In genomic region chr16:754208-755097, GRCh38 we compare ENCODE assay signal across 19 cellular contexts. TPM values are rescaled to one million over a fixed set of nuclear protein-coding genes. Genes with fewer than 3 reads are reported as not detected.
DNase-seq lines count a peak whose midpoint lies in the region; ATAC-seq and TF ChIP-seq lines count a peak whose summit lies in the region.
"Had no signal": no experiment of that assay in that cellular context is flagged by ENCODE, and none has a peak within 500 bp of the region (broad histone marks: within the 10 kb centered on the region; RNA-seq: fewer than 3 reads in every experiment).

No MANE protein-coding gene starts in this region.

- H3K36me3 ChIP-seq in right atrium auricular region (no peaks in the 10 kb centered on the region), left lung (no peaks in the 10 kb centered on the region), gastroesophageal sphincter (no peaks in the 10 kb centered on the region), ovary (no peaks in the 10 kb centered on the region)
- H3K36me3 ChIP-seq: colonic mucosa, WERI-Rb-1 had no signal

- WGBS in gastroesophageal sphincter (ENCODE audit: low coverage in 1 of 2), 2 donors, result 61 to 66% methylated on average over 11 of the region's 24 CpGs
- WGBS in ovary, 3 donors, result 70 to 81% (median 72%) methylated on average over 24 of the region's 24 CpGs

- no peaks in the 10 kb centered on the region for H3K9me3 ChIP-seq in right atrium auricular region
- H3K9me3 ChIP-seq in left lung, result no peaks in the 10 kb centered on the region
- H3K9me3 ChIP-seq in gastroesophageal sphincter, result no peaks in the 10 kb centered on the region
- peaks cover 0 to 4% of the 10 kb centered on the region in 2 donors for H3K9me3 ChIP-seq in ovary
- H3K9me3 ChIP-seq: A549, colonic mucosa had no signal

- H3K27ac ChIP-seq in right atrium auricular region (no peak overlapping the region), left lung (peak overlapping the region in 1 of 2 donors; percentile 30), gastroesophageal sphincter (no peak overlapping the region), ovary (no peak overlapping the region)
- H3K27ac ChIP-seq: A549, colonic mucosa, WERI-Rb-1 had no signal

- ATAC-seq in Right ventricle myocardium superior (ENCODE audit: poor library complexity) (peak; percentile 36), left lung (peak; percentile 15), gastroesophageal sphincter (no peak)
- ATAC-seq: A549, Panc1 had no signal

- DNase-seq in Right ventricle myocardium superior (no peak), right atrium auricular region (ENCODE audit: low spot score) (no peak), OCI-M1 (lab: John Stamatoyannopoulos, UW) (peak; percentile 76), left lung (no peak), NCI-H187 (lab: John Stamatoyannopoulos, UW) (no peak), ovary (no peak)
- no peak for DNase-seq in activated naive CD4-positive, alpha-beta T cell treated with Interleukin-2 at 50 U/mL for 16 hours
- DNase-seq: activated CD8-positive, alpha-beta memory T cell treated with anti-CD3 and anti-CD28 coated beads, Interleukin-2, amount 50 U/mL, for 4 hours; colonic mucosa; DMS 273 treated with DMSO at 0.1 percent for 48 hours; HCEC 1CT; left cardiac atrium; stimulated activated CD4-positive, alpha-beta T cell treated with anti-CD3 and anti-CD28 coated beads, Interleukin-12 subunit alpha, Interleukin-12 subunit beta, amount 100 ng/mL, for 4 hours; stimulated activated CD8-positive, alpha-beta memory T cell treated with anti-CD3 and anti-CD28 coated beads, Interleukin-4, amount 100 ng/mL, for 48 hours; SW 1271; WERI-Rb-1 had no signal

- H3K4me3 ChIP-seq in right atrium auricular region (no peak overlapping the region), left lung (no peak overlapping the region), gastroesophageal sphincter (no peak overlapping the region), ovary (no peak overlapping the region)
- H3K4me3 ChIP-seq: A549, colonic mucosa had no signal

- H3K4me1 ChIP-seq in right atrium auricular region (no peaks in the 10 kb centered on the region), left lung (peaks cover 0 to 14% of the 10 kb centered on the region in 2 donors), gastroesophageal sphincter (no peaks in the 10 kb centered on the region), ovary (ENCODE audit: insufficient read depth) (no peaks in the 10 kb centered on the region)
- H3K4me1 ChIP-seq: A549, colonic mucosa had no signal

- no peak for TF ChIP-seq EP300 in gastroesophageal sphincter (IDR thresholded peaks at IDR 0.05)
- no peak for TF ChIP-seq EP300 in ovary (IDR thresholded peaks at IDR 0.05)

- TF ChIP-seq POLR2A in gastroesophageal sphincter (IDR thresholded peaks at IDR 0.05) (no peak), ovary (IDR thresholded peaks at IDR 0.05) (no peak)

- no peak for TF ChIP-seq CTCF in right atrium auricular region (IDR thresholded peaks at IDR 0.05)
- no peak for TF ChIP-seq CTCF in left lung (IDR thresholded peaks at IDR 0.05)
- TF ChIP-seq CTCF in gastroesophageal sphincter (IDR thresholded peaks at IDR 0.05), result no peak
- TF ChIP-seq CTCF in ovary (IDR thresholded peaks at IDR 0.05), result no peak

- intact Hi-C loops in Right ventricle myocardium superior (cut with DNase I) (no loop called here), left lung (cut with DNase I) (no loop called here), ovary (cut with DNase I) (no loop called here)

- H3K27me3 ChIP-seq in right atrium auricular region (no peaks in the 10 kb centered on the region), left lung (peaks cover 0 to 28% of the 10 kb centered on the region in 2 donors), gastroesophageal sphincter (peaks cover 54% of the 10 kb centered on the region), ovary (no peaks in the 10 kb centered on the region)

RNA-seq across cellular contexts. Expression of gene MSLN, which starts 6.1 kb away (rescaled TPM):
- 1.0 TPM for total RNA-seq in Right ventricle myocardium superior
- 10 to 100 TPM; 44.8 to 94.6 TPM for total RNA-seq in right atrium auricular region
- total RNA-seq in left lung, result 100 to 1,000 TPM in 1 of 2 donors, 10 to 100 TPM in 1; 55.5 to 464 TPM
- total RNA-seq in gastroesophageal sphincter, result 1 to 10 TPM in 1 of 4 donors, under 1 TPM in 1, not detected in 2; 0.73 to 7.2 TPM
- total RNA-seq in ovary, result 100 to 1,000 TPM in 1 of 7 donors, 10 to 100 TPM in 3, 1 to 10 TPM in 2, under 1 TPM in 1; 0.40 to 314 (median 13.6) TPM
- polyA plus RNA-seq in ovary, result 1 to 10 TPM; 1.5 to 1.9 TPM

RNA-seq across cellular contexts. Expression of gene CIAO3, which starts 13.7 kb away (rescaled TPM):
- 29.2 TPM for total RNA-seq in Right ventricle myocardium superior
- total RNA-seq in right atrium auricular region, result 10 to 100 TPM; 23.3 to 25.5 TPM
- total RNA-seq in left lung, result 10 to 100 TPM; 26.7 to 28.2 TPM
- total RNA-seq in gastroesophageal sphincter, result 10 to 100 TPM; 18.5 to 46.7 (median 25.6) TPM
- total RNA-seq in ovary, result 10 to 100 TPM; 20.8 to 32.5 (median 22.2) TPM
- 10 to 100 TPM in 1 of 2 donors, 1 to 10 TPM in 1; 8.5 to 18.0 TPM for polyA plus RNA-seq in ovary

RNA-seq across cellular contexts. Expression of gene HAGHL, which starts 27.5 kb away (rescaled TPM):
- 13.8 TPM for total RNA-seq in Right ventricle myocardium superior
- total RNA-seq in right atrium auricular region, result 1 to 10 TPM; 9.6 to 9.7 TPM
- total RNA-seq in left lung, result 1 to 10 TPM; 8.7 to 9.9 TPM
- total RNA-seq in gastroesophageal sphincter, result 1 to 10 TPM; 1.1 to 4.8 (median 2.8) TPM
- 10 to 100 TPM in 1 of 7 donors, 1 to 10 TPM in 6; 2.6 to 25.7 (median 3.6) TPM for total RNA-seq in ovary
- 1 to 10 TPM in 1 of 2 donors, not detected in 1; 2.6 TPM for polyA plus RNA-seq in ovary

RNA-seq across cellular contexts. Expression of gene CCDC78, which starts 28.2 kb away (rescaled TPM):
- total RNA-seq in Right ventricle myocardium superior, result 0.32 TPM
- total RNA-seq in right atrium auricular region, result under 1 TPM; 0.43 to 0.56 TPM
- total RNA-seq in left lung, result 10 to 100 TPM in 1 of 2 donors, under 1 TPM in 1; 0.96 to 13.7 TPM
- under 1 TPM in 1 of 4 donors, not detected in 3; 0.13 TPM for total RNA-seq in gastroesophageal sphincter
- total RNA-seq in ovary, result 10 to 100 TPM in 1 of 7 donors, 1 to 10 TPM in 4, under 1 TPM in 1, not detected in 1; 0.40 to 44.3 (median 4.7) TPM
- polyA plus RNA-seq in ovary, result under 1 TPM in 1 of 2 donors, not detected in 1; 0.41 TPM

RNA-seq across cellular contexts. Expression of gene ANTKMT, which starts 33.5 kb away (rescaled TPM):
- total RNA-seq in Right ventricle myocardium superior (27.5 TPM), right atrium auricular region (10 to 100 TPM; 36.5 to 37.5 TPM), left lung (10 to 100 TPM; 45.8 to 52.9 TPM), gastroesophageal sphincter (10 to 100 TPM; 23.5 to 46.2 (median 31.0) TPM), ovary (10 to 100 TPM; 15.9 to 43.9 (median 26.0) TPM)
- polyA plus RNA-seq in ovary, result 10 to 100 TPM in 1 of 2 donors, not detected in 1; 13.2 TPM
